In genomic region chr17:18172528-18173278, GRCh38 we compare ENCODE assay signal across 1 cellular context.
TF ChIP-seq lines count a peak whose summit lies in the region.

No MANE protein-coding gene starts in this region.

TF ChIP-seq in IMR-90, 13 proteins besides CTCF, POLR2A, EP300 and RAD21:
- TF ChIP-seq ELK1 (IDR thresholded peaks at IDR 0.05; ENCODE audit: borderline replicate concordance, low read depth, low read length) (no peak), CEBPB (IDR thresholded peaks at IDR 0.05; ENCODE audit: low read depth, low read length) (no peak), SMC3 (IDR thresholded peaks at IDR 0.05; ENCODE audit: low read depth, low read length) (no peak), RCOR1 (IDR thresholded peaks at IDR 0.05; ENCODE audit: insufficient replicate concordance, low read length) (no peak)
